ENCODE assay signal across 14 cellular contexts in genomic region chr5:79853676-79854418, GRCh38.
A peak's percentile ranks its signal among the peaks of the same experiment; 100 is the strongest.
DNase-seq lines count a peak whose midpoint lies in the region; ATAC-seq and TF ChIP-seq lines count a peak whose summit lies in the region.
"Had no signal": no experiment of that assay in that cellular context is flagged by ENCODE, and none has a peak within 500 bp of the region (broad histone marks: within the 10 kb centered on the region; RNA-seq: fewer than 3 reads in every experiment).

No MANE protein-coding gene starts in this region.

- no peaks in the 10 kb centered on the region for H3K27me3 Mint-ChIP-seq in activated CD4-positive, alpha-beta T cell treated with anti-CD3 and anti-CD28 coated beads for 36 hours

- H3K9me3 ChIP-seq in MG63 (no peaks in the 10 kb centered on the region), testis (no peaks in the 10 kb centered on the region)

- intact Hi-C loops in activated CD4-positive, alpha-beta T cell treated with anti-CD3 and anti-CD28 coated beads for 36 hours (cut with DNase I, micrococcal nuclease): no loop called here
- intact Hi-C loops in testis (cut with DNase I; ENCODE audit: low total_unique reads): loop anchor here (5.0 kb wide), 1 partner anchor 228 kb away; no protein-coding TSS in a partner anchor

- no peak for TF ChIP-seq CTCF in testis (IDR thresholded peaks at IDR 0.05)

- H3K9me3 Mint-ChIP-seq in activated CD4-positive, alpha-beta T cell treated with anti-CD3 and anti-CD28 coated beads for 36 hours (ENCODE audit: low read depth): no peaks in the 10 kb centered on the region
- H3K9me3 Mint-ChIP-seq: dendritic cell treated with granulocyte-macrophage colony-stimulating factor and Interleukin-4, amounts not matched to agents 40 ng/mL and 50 ng/mL, for 4 days had no signal

- peak; percentile 97 for ATAC-seq in activated CD4-positive, alpha-beta T cell treated with anti-CD3 and anti-CD28 coated beads for 36 hours
- ATAC-seq in HG03457 (IDR thresholded peaks at IDR 0.05; ENCODE audit: unreplicated experiment): no peak
- ATAC-seq in HG03442 (IDR thresholded peaks at IDR 0.05; ENCODE audit: unreplicated experiment): no peak

- H3K36me3 Mint-ChIP-seq in activated CD4-positive, alpha-beta T cell treated with anti-CD3 and anti-CD28 coated beads for 36 hours (ENCODE audit: low read depth): no peaks in the 10 kb centered on the region

- peak; percentile 68 for DNase-seq in activated CD4-positive, alpha-beta T cell treated with anti-CD3 and anti-CD28 coated beads for 36 hours
- no peak for DNase-seq in activated CD4-positive, alpha-beta T cell treated with anti-CD3 and anti-CD28 coated beads, Interleukin-2, amount 50 U/mL, for 1 hour
- DNase-seq in MG63 (peak; percentile 50), ecto neural progenitor cell (ENCODE audit: low spot score) (peak; percentile 12), testis (no peak)
- peak in 2 of 3 donors; percentile 16 to 48 for DNase-seq in stimulated activated CD4-positive, alpha-beta T cell treated with anti-CD3 and anti-CD28 coated beads, TNF-alpha, amount 100 ng/mL, for 48 hours (ENCODE audit: low read depth in 3 of 3)
- DNase-seq: activated effector memory CD4-positive, alpha-beta T cell treated with anti-CD3 and anti-CD28 coated beads, Interleukin-2, amount 50 U/mL, for 16 hours; NCI-H1105; NCI-H82; T-helper 1 cell had no signal

- H3K36me3 ChIP-seq in MG63 (no peaks in the 10 kb centered on the region), testis (ENCODE audit: low read depth, missing control alignments) (no peaks in the 10 kb centered on the region)

- CTCF ChIA-PET in activated CD4-positive, alpha-beta T cell treated with anti-CD3 and anti-CD28 coated beads for 36 hours (lab: Charles Lee): interaction anchor here (0.7 to 1.7 kb wide), 6 partner anchors 10 to 930 kb away, joined by 3 to 4 read pairs (median 3); no protein-coding TSS in a partner anchor

- TF ChIP-seq POLR2A in testis (IDR thresholded peaks at IDR 0.05): no peak

- POLR2A ChIA-PET in activated CD4-positive, alpha-beta T cell treated with anti-CD3 and anti-CD28 coated beads for 36 hours (lab: Charles Lee): no interaction called here

- H3K27ac ChIP-seq in testis: no peak overlapping the region
- H3K27ac ChIP-seq: hepatocyte had no signal

- no peak overlapping the region for H3K4me3 ChIP-seq in MG63
- H3K4me3 ChIP-seq in testis: no peak overlapping the region
- H3K4me3 ChIP-seq: hepatocyte had no signal

- peaks cover 5% of the 10 kb centered on the region for H3K4me1 Mint-ChIP-seq in activated CD4-positive, alpha-beta T cell treated with anti-CD3 and anti-CD28 coated beads for 36 hours

- H3K27ac Mint-ChIP-seq in activated CD4-positive, alpha-beta T cell treated with anti-CD3 and anti-CD28 coated beads for 36 hours: no peak overlapping the region
- H3K27ac Mint-ChIP-seq: dendritic cell treated with granulocyte-macrophage colony-stimulating factor and Interleukin-4, amounts not matched to agents 40 ng/mL and 50 ng/mL, for 4 days had no signal

- 95 to 97% methylated on average over 3 to 8 of the region's 8 CpGs for WGBS in testis, 2 donors

- no peak overlapping the region for H3K4me3 Mint-ChIP-seq in activated CD4-positive, alpha-beta T cell treated with anti-CD3 and anti-CD28 coated beads for 36 hours
- H3K4me3 Mint-ChIP-seq: dendritic cell treated with granulocyte-macrophage colony-stimulating factor and Interleukin-4, amounts not matched to agents 40 ng/mL and 50 ng/mL, for 4 days had no signal

- H3K27me3 ChIP-seq in MG63: no peaks in the 10 kb centered on the region
- no peaks in the 10 kb centered on the region for H3K27me3 ChIP-seq in testis

- H3K4me1 ChIP-seq in testis: no peaks in the 10 kb centered on the region

Comparison
In these comparisons a context has a peak if more than half of its experiments do, and no peak if none do; other contexts are left out.
1. DNase-seq: peak in activated CD4-positive, alpha-beta T cell treated with anti-CD3 and anti-CD28 coated beads for 36 hours (single experiment), MG63 (single experiment), ecto neural progenitor cell (single experiment) and stimulated activated CD4-positive, alpha-beta T cell treated with anti-CD3 and anti-CD28 coated beads, TNF-alpha, amount 100 ng/mL, for 48 hours (2 of 3); none in activated CD4-positive, alpha-beta T cell treated with anti-CD3 and anti-CD28 coated beads, Interleukin-2, amount 50 U/mL, for 1 hour (single experiment) and testis (single experiment).